28 cellular contexts compared by ENCODE assay signal in genomic region chr7:37431413-37431812, GRCh38.
"Had no signal": no experiment of that assay in that cellular context is flagged by ENCODE, and none has a peak within 500 bp of the region (broad histone marks: within the 10 kb centered on the region; RNA-seq: fewer than 3 reads in every experiment).

No MANE protein-coding gene starts in this region.

- H3K36me3 ChIP-seq: left lung, ovary, prostate gland, sigmoid colon, suprapubic skin, thoracic aorta, tibial artery, upper lobe of right lung had no signal

- H3K27me3 ChIP-seq: heart right ventricle, hepatocyte, left lung, neutrophil, ovary, sigmoid colon, spleen, suprapubic skin, tibial artery, upper lobe of right lung had no signal

- H3K27ac Mint-ChIP-seq: nephron; stimulated activated effector memory CD8-positive, alpha-beta T cell treated with anti-CD3 and anti-CD28 coated beads, Interleukin-12 subunit alpha, Interleukin-12 subunit beta, amount 100 ng/mL, for 72 hours had no signal

- H2AFZ ChIP-seq: hepatocyte had no signal

- H3K4me2 ChIP-seq: hepatocyte had no signal

- H3K27me3 Mint-ChIP-seq: naive thymus-derived CD8-positive, alpha-beta T cell; stimulated activated naive CD8-positive, alpha-beta T cell treated with anti-CD3 and anti-CD28 coated beads, Interleukin-15, Interleukin-2, amounts not matched to agents 100 ng/mL and 50 ng/mL, for 24 hours had no signal

- H3K79me2 ChIP-seq: hepatocyte had no signal

- H3K9me3 ChIP-seq: heart right ventricle, left lung, neutrophil, ovary, prostate gland, sigmoid colon, spleen, suprapubic skin, thoracic aorta, tibial artery, upper lobe of right lung had no signal

- H3K27ac ChIP-seq: heart right ventricle, hepatocyte, ovary, prostate gland, sigmoid colon, suprapubic skin, thoracic aorta, tibial artery had no signal

- H3K9me3 Mint-ChIP-seq: naive thymus-derived CD8-positive, alpha-beta T cell; nephron; neural crest cell; stimulated activated effector memory CD8-positive, alpha-beta T cell treated with anti-CD3 and anti-CD28 coated beads, Interleukin-12 subunit alpha, Interleukin-12 subunit beta, amount 100 ng/mL, for 72 hours; stimulated activated naive CD8-positive, alpha-beta T cell treated with anti-CD3 and anti-CD28 coated beads, Interleukin-15, Interleukin-2, amounts not matched to agents 100 ng/mL and 50 ng/mL, for 24 hours had no signal

- DNase-seq: heart right ventricle; islet precursor cell; left lung; mammary epithelial cell; mesenchymal stem cell; naive thymus-derived CD8-positive, alpha-beta T cell; occipital lobe; ovary; retina; right cardiac atrium; sigmoid colon; small intestine; spleen; stimulated activated CD4-positive, alpha-beta T cell treated with anti-CD3 and anti-CD28 coated beads, Interleukin-4, amount 100 ng/mL, for 24 hours; stimulated activated naive CD4-positive, alpha-beta T cell; tibial artery; trophoblast cell; upper lobe of right lung had no signal

- H3K4me3 Mint-ChIP-seq: nephron; neural crest cell; stimulated activated effector memory CD8-positive, alpha-beta T cell treated with anti-CD3 and anti-CD28 coated beads, Interleukin-12 subunit alpha, Interleukin-12 subunit beta, amount 100 ng/mL, for 72 hours; stimulated activated naive CD8-positive, alpha-beta T cell treated with anti-CD3 and anti-CD28 coated beads, Interleukin-15, Interleukin-2, amounts not matched to agents 100 ng/mL and 50 ng/mL, for 24 hours had no signal

- H3K4me3 ChIP-seq: heart right ventricle, hepatocyte, left lung, ovary, prostate gland, sigmoid colon, spleen, suprapubic skin, thoracic aorta, tibial artery, upper lobe of right lung had no signal

- ATAC-seq: heart right ventricle; left lung; naive thymus-derived CD8-positive, alpha-beta T cell; right cardiac atrium; stimulated activated effector memory CD8-positive, alpha-beta T cell treated with anti-CD3 and anti-CD28 coated beads, Interleukin-12 subunit alpha, Interleukin-12 subunit beta, amount 100 ng/mL, for 72 hours had no signal

- H3K4me1 ChIP-seq: prostate gland, sigmoid colon, tibial artery had no signal

- FAIRE-seq: small intestine, urothelium cell line had no signal
